ENCODE assay signal across 9 cellular contexts in genomic region chr1:157073944-157074685, GRCh38. TPM values are rescaled to one million over a fixed set of nuclear protein-coding genes. Genes with fewer than 3 reads are reported as not detected.
DNase-seq lines count a peak whose midpoint lies in the region; ATAC-seq and TF ChIP-seq lines count a peak whose summit lies in the region.
"Had no signal": no experiment of that assay in that cellular context is flagged by ENCODE, and none has a peak within 500 bp of the region (broad histone marks: within the 10 kb centered on the region; RNA-seq: fewer than 3 reads in every experiment).

No MANE protein-coding gene starts in this region.

- peak overlapping the region; percentile 53 for H3K4me3 Mint-ChIP-seq in T-helper 17 cell

- H3K36me3 Mint-ChIP-seq in T-helper 17 cell (ENCODE audit: low read depth) = peaks cover 6% of the 10 kb centered on the region

- intact Hi-C loops in right lobe of liver (cut with DNase I) (no loop called here), stomach (cut with DNase I; ENCODE audit: low total_unique reads) (loop anchor here (10.0 kb wide), 1 partner anchor 149 kb away; the partner anchor contains the start of gene LRRC71)

- H3K36me3 ChIP-seq in right lobe of liver (no peaks in the 10 kb centered on the region), stomach (no peaks in the 10 kb centered on the region)

- ATAC-seq in T-helper 17 cell = no peak
- peak; percentile 78 to 85 (median 81) for ATAC-seq in right lobe of liver
- no peak for ATAC-seq in GM21717 (IDR thresholded peaks at IDR 0.05; ENCODE audit: unreplicated experiment)
- no peak for ATAC-seq in GM21576 (IDR thresholded peaks at IDR 0.05; ENCODE audit: unreplicated experiment)

- peaks cover 0 to 5% (median 0%) of the 10 kb centered on the region in 4 donors for H3K4me1 ChIP-seq in right lobe of liver
- H3K4me1 ChIP-seq in stomach = peaks cover 4 to 10% (median 8%) of the 10 kb centered on the region in 4 donors

- H3K27me3 ChIP-seq in right lobe of liver (no peaks in the 10 kb centered on the region), stomach (peaks cover 0 to 15% (median 0%) of the 10 kb centered on the region in 3 donors)

- H3K4me3 ChIP-seq in right lobe of liver = no peak overlapping the region
- H3K4me3 ChIP-seq in stomach = peak overlapping the region in 3 of 4 donors; percentile 17 to 32 (median 20)

- H3K27ac Mint-ChIP-seq in T-helper 17 cell = no peak overlapping the region

- 0% methylated on average over 4 of the region's 35 CpGs for WGBS in right lobe of liver (ENCODE audit: insufficient coverage, low coverage, low lambda C conversion rate, missing lambda C conversion rate)
- WGBS in stomach, 5 donors = 22 to 42% (median 23%) methylated on average over 17 to 35 of the region's 35 CpGs

- H3K4me1 Mint-ChIP-seq in T-helper 17 cell = peaks cover 7% of the 10 kb centered on the region

- TF ChIP-seq POLR2A in right lobe of liver (IDR thresholded peaks at IDR 0.05) (no peak), stomach (IDR thresholded peaks at IDR 0.05) (no peak)

- H3K27me3 Mint-ChIP-seq in T-helper 17 cell = peaks cover 43% of the 10 kb centered on the region

- TF ChIP-seq CTCF in right lobe of liver (IDR thresholded peaks at IDR 0.05) (peak; percentile 25 to 75 (median 72)), stomach (IDR thresholded peaks at IDR 0.05) (peak in 5 of 7 experiments; percentile 54 to 67 (median 63))

- DNase-seq in EL = peak; percentile 67
- peak; percentile 51 for DNase-seq in M059J (ENCODE audit: low read depth)
- no peak for DNase-seq in T-helper 17 cell
- peak; percentile 82 for DNase-seq in dermis blood vessel endothelial cell
- DNase-seq in right lobe of liver = peak; percentile 71 to 77 (median 75)
- peak; percentile 77 for DNase-seq in stomach

- H3K9me3 ChIP-seq in T-helper 17 cell (ENCODE audit: control insufficient read depth, low read length, poor library complexity, severe bottlenecking) = no peaks in the 10 kb centered on the region
- no peaks in the 10 kb centered on the region for H3K9me3 ChIP-seq in right lobe of liver
- no peaks in the 10 kb centered on the region for H3K9me3 ChIP-seq in stomach

- H3K27ac ChIP-seq in right lobe of liver = no peak overlapping the region
- H3K27ac ChIP-seq in stomach = no peak overlapping the region

- no peak for TF ChIP-seq EP300 in stomach (IDR thresholded peaks at IDR 0.05)

RNA-seq across cellular contexts. Expression of gene ETV3L, which starts 25.5 kb away (rescaled TPM):
- not detected in 2 replicates for total RNA-seq in M059J (2014; rRNA removed; shearing (Covaris generic))
- total RNA-seq in T-helper 17 cell = under 1 TPM in 1 of 2 donors, not detected in 1; 0.15 TPM
- not detected in 2 replicates for total RNA-seq in dermis blood vessel endothelial cell
- total RNA-seq in right lobe of liver = not detected
- total RNA-seq in stomach = not detected
- not detected for polyA plus RNA-seq in stomach
- total RNA-seq: T-helper 2 cell treated with Interferon-gamma antibody and Interleukin-4, amounts not matched to agents 100 ng/mL and 5 ng/mL, for 36 hours had no signal

RNA-seq across cellular contexts. Expression of gene ARHGEF11, which starts 28.6 kb away (rescaled TPM):
- 17.1 and 19.2 TPM in 2 replicates for total RNA-seq in M059J (2014; rRNA removed; shearing (Covaris generic))
- total RNA-seq in T-helper 17 cell (10 to 100 TPM; 16.5 to 28.0 TPM), dermis blood vessel endothelial cell (22.0 and 23.3 TPM in 2 replicates), right lobe of liver (10 to 100 TPM; 10.5 to 18.7 (median 12.8) TPM), stomach (100 to 1,000 TPM in 1 of 5 donors, 10 to 100 TPM in 4; 30.4 to 125 (median 36.5) TPM)
- polyA plus RNA-seq in stomach = 10 to 100 TPM in 1 of 3 donors, 1 to 10 TPM in 2; 6.6 to 11.5 (median 8.6) TPM

Comparison
In these comparisons a context has a peak if more than half of its experiments do, and no peak if none do; other contexts are left out.
1. DNase-seq: peak in EL (single experiment), M059J (single experiment), dermis blood vessel endothelial cell (single experiment), right lobe of liver (3 of 3) and stomach (single experiment); none in T-helper 17 cell (0 of 3).
2. ATAC-seq: peak in right lobe of liver (4 of 4); none in T-helper 17 cell (single experiment), GM21717 (single experiment) and GM21576 (single experiment).
3. H3K4me3 ChIP-seq: peak in stomach (3 of 4); none in right lobe of liver (0 of 3).